26 cellular contexts compared by ENCODE assay signal in genomic region chr10:121453160-121453559, GRCh38.
"Had no signal": no experiment of that assay in that cellular context is flagged by ENCODE, and none has a peak within 500 bp of the region (broad histone marks: within the 10 kb centered on the region; RNA-seq: fewer than 3 reads in every experiment).

No MANE protein-coding gene starts in this region.

- H3K9me3 ChIP-seq: adrenal gland, body of pancreas had no signal

- H3K27me3 ChIP-seq: adrenal gland, body of pancreas had no signal

- H3K36me3 ChIP-seq: adrenal gland had no signal

- FAIRE-seq: colon, frontal cortex had no signal

- DNase-seq: activated CD4-positive, alpha-beta memory T cell treated with anti-CD3 and anti-CD28 coated beads for 36 hours; activated CD4-positive, alpha-beta T cell treated with anti-CD3 and anti-CD28 coated beads for 36 hours; activated CD4-positive, alpha-beta T cell treated with anti-CD3 and anti-CD28 coated beads, Interleukin-2, amount 10 ng/mL, durations not matched to agents 24 days and 14 days; activated CD4-positive, CD25-positive, alpha-beta regulatory T cell; activated CD4-positive, CD25-positive, alpha-beta regulatory T cell treated with anti-CD3 and anti-CD28 coated beads, Interleukin-2, amount 50 U/mL, for 72 hours; activated CD8-positive, alpha-beta memory T cell treated with anti-CD3 and anti-CD28 coated beads, Interleukin-2, amount 10 ng/mL, durations not matched to agents 7 days and 5 days; activated CD8-positive, alpha-beta memory T cell treated with anti-CD3 and anti-CD28 coated beads, Interleukin-2, amount 50 U/mL, for 4 hours; activated CD8-positive, alpha-beta T cell treated with anti-CD3 and anti-CD28 coated beads, Interleukin-2, amount 10 ng/mL, durations not matched to agents 7 days and 5 days; activated effector memory CD4-positive, alpha-beta T cell treated with anti-CD3 and anti-CD28 coated beads, Interleukin-2, amount 50 U/mL, for 16 hours; activated naive CD4-positive, alpha-beta T cell treated with anti-CD3 and anti-CD28 coated beads for 36 hours; activated naive CD8-positive, alpha-beta T cell treated with anti-CD3 and anti-CD28 coated beads for 36 hours; activated naive CD8-positive, alpha-beta T cell treated with anti-CD3 and anti-CD28 coated beads, Interleukin-2, amount 50 U/mL, for 24 hours; activated T-cell treated with anti-CD3 and anti-CD28 coated beads, Interleukin-2, amount 50 U/mL, for 1 hour; activated T-cell treated with anti-CD3 and anti-CD28 coated beads, Interleukin-2, amount 50 U/mL, for 48 hours; adrenal gland; amygdala; aorta; body of pancreas; caudate nucleus; cortex of kidney; dermis blood vessel endothelial cell; effector CD8-positive, alpha-beta T cell; foreskin fibroblast; head of caudate nucleus had no signal

- H3K27ac ChIP-seq: adrenal gland had no signal

- H3K4me1 ChIP-seq: adrenal gland had no signal

- H3K4me3 ChIP-seq: adrenal gland, body of pancreas had no signal
